In the genomic region with DNA sequence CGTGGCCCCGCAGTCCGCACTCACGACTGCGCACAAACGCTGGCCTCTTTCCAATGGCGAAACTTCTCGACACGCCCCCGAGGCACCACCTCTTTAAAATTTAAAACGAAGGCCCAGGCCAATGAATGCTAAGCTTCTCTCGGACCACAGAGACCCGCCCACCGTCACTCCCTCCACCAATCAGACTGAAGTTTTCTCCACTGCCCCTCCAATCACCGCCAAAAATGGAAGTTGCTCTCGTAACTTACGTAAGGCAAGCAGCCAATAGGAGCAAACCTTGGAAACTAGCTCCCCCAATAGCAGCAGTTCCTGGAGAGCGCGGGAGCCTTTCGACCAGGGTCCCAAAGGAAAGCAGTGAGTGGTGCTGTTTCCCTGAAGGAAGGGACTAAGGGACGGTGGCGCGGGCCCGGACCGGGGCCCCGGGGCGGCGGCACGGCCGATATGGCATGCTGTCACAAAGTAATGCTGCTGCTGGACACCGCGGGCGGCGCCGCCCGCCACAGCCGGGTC, we compare ENCODE assay signal across 8 cellular contexts. TPM values are rescaled to one million over a fixed set of nuclear protein-coding genes. Genes with fewer than 3 reads are reported as not detected.
DNase-seq lines count a peak whose midpoint lies in the region; ATAC-seq, FAIRE-seq and TF ChIP-seq lines count a peak whose summit lies in the region.

A gene with protein sequence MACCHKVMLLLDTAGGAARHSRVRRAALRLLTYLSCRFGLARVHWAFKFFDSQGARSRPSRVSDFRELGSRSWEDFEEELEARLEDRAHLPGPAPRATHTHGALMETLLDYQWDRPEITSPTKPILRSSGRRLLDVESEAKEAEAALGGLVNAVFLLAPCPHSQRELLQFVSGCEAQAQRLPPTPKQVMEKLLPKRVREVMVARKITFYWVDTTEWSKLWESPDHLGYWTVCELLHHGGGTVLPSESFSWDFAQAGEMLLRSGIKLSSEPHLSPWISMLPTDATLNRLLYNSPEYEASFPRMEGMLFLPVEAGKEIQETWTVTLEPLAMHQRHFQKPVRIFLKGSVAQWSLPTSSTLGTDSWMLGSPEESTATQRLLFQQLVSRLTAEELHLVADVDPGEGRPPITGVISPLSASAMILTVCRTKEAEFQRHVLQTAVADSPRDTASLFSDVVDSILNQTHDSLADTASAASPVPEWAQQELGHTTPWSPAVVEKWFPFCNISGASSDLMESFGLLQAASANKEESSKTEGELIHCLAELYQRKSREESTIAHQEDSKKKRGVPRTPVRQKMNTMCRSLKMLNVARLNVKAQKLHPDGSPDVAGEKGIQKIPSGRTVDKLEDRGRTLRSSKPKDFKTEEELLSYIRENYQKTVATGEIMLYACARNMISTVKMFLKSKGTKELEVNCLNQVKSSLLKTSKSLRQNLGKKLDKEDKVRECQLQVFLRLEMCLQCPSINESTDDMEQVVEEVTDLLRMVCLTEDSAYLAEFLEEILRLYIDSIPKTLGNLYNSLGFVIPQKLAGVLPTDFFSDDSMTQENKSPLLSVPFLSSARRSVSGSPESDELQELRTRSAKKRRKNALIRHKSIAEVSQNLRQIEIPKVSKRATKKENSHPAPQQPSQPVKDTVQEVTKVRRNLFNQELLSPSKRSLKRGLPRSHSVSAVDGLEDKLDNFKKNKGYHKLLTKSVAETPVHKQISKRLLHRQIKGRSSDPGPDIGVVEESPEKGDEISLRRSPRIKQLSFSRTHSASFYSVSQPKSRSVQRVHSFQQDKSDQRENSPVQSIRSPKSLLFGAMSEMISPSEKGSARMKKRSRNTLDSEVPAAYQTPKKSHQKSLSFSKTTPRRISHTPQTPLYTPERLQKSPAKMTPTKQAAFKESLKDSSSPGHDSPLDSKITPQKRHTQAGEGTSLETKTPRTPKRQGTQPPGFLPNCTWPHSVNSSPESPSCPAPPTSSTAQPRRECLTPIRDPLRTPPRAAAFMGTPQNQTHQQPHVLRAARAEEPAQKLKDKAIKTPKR (N-terminal part only) (plus strand): TSS at position 324 of the 510 bp plus-strand sequence. CDS start 118 bp downstream, at position 442.

- DNase-seq in GM12892 (ENCODE audit: insufficient read length) (peak; percentile 78), NCI-H1436 (lab: John Stamatoyannopoulos, UW) (peak; percentile 99), SW480 (ENCODE audit: low spot score) (peak; percentile 99), heart left ventricle (peak; percentile 94 to 97 (median 96)), pons (ENCODE audit: low spot score) (peak; percentile 99), upper lobe of left lung (peak; percentile 77 to 96)
- DNase-seq in activated naive CD8-positive, alpha-beta T cell treated with anti-CD3 and anti-CD28 coated beads, Interleukin-2, amount 50 U/mL, for 16 hours (ENCODE audit: low read depth, low spot score), result peak; percentile 91

- intact Hi-C loops in heart left ventricle (cut with DNase I), result loop anchor here in 1 of 10 donors (10.0 kb wide), 1 partner anchor 240 kb away; a partner anchor contains a TSS

- H3K4me1 ChIP-seq in heart left ventricle, result peaks cover 0 to 21% (median 8%) of the 10 kb centered on the region in 12 donors
- H3K4me1 ChIP-seq in upper lobe of left lung, result peaks cover 6 to 16% (median 13%) of the 10 kb centered on the region in 4 donors

- peak within 1 kb of the TSS; percentile 34 to 95 (median 66) for H3K4me3 ChIP-seq in heart left ventricle
- H3K4me3 ChIP-seq in upper lobe of left lung, result peak within 1 kb of the TSS; percentile 66 to 92 (median 80)

- FAIRE-seq in GM12892 (lab: Jason Lieb, UNC), result peak; percentile 95

- peak; percentile 65; the same call in 1 of the 2 replicates for TF ChIP-seq POLR2A in GM12892 (IDR thresholded peaks at IDR 0.05; ENCODE audit: low read depth, low read length)
- no peak for TF ChIP-seq POLR2A in heart left ventricle (IDR thresholded peaks at IDR 0.05)
- no peak for TF ChIP-seq POLR2A in upper lobe of left lung (IDR thresholded peaks at IDR 0.05)

- TF ChIP-seq EP300 in upper lobe of left lung (IDR thresholded peaks at IDR 0.05), result no peak

- no peaks in the 10 kb centered on the region for H3K36me3 ChIP-seq in heart left ventricle
- H3K36me3 ChIP-seq in upper lobe of left lung, result no peaks in the 10 kb centered on the region

- TF ChIP-seq CTCF in heart left ventricle (IDR thresholded peaks at IDR 0.05) (no peak), upper lobe of left lung (IDR thresholded peaks at IDR 0.05) (no peak)

- peak; percentile 98 for ATAC-seq in HG02840 (IDR thresholded peaks at IDR 0.05; ENCODE audit: low FRiP score, unreplicated experiment)
- ATAC-seq in heart left ventricle, result peak; percentile 98 to 100 (median 99)
- peak; percentile 99 for ATAC-seq in upper lobe of left lung (ENCODE audit: low FRiP score in 2 of 2)

- H3K9me3 ChIP-seq in heart left ventricle (no peaks in the 10 kb centered on the region), upper lobe of left lung (no peaks in the 10 kb centered on the region)

- H3K27me3 ChIP-seq in heart left ventricle (peaks cover 0 to 4% (median 0%) of the 10 kb centered on the region in 9 donors), upper lobe of left lung (no peaks in the 10 kb centered on the region)

- 0 to 1% (median 0%) methylated on average over 23 to 37 of the region's 37 CpGs for whole genome bisulfite sequencing in heart left ventricle, 4 donors
- 0% methylated on average over 20 to 28 of the region's 37 CpGs for WGBS in upper lobe of left lung, 2 donors

- H3K27ac ChIP-seq in heart left ventricle (no peak within 1 kb of the TSS), upper lobe of left lung (peak within 1 kb of the TSS in 1 of 4 donors; percentile 81)

RNA-seq across cellular contexts. Expression of the gene that starts here (rescaled TPM):
- 6.6 TPM for polyA plus RNA-seq in GM12892 (2012; ENCODE audit: missing spikeins)
- total RNA-seq in heart left ventricle (1 to 10 TPM in 1 of 9 donors, under 1 TPM in 5, not detected in 3; 0.05 to 1.4 (median 0.10) TPM), upper lobe of left lung (1 to 10 TPM in 1 of 6 donors, under 1 TPM in 5; 0.20 to 1.0 (median 0.58) TPM)
- polyA plus RNA-seq in heart left ventricle, result under 1 TPM in 1 of 2 donors, not detected in 1; 0.04 TPM
